ENCODE assay signal across 8 cellular contexts in the genomic region with DNA sequence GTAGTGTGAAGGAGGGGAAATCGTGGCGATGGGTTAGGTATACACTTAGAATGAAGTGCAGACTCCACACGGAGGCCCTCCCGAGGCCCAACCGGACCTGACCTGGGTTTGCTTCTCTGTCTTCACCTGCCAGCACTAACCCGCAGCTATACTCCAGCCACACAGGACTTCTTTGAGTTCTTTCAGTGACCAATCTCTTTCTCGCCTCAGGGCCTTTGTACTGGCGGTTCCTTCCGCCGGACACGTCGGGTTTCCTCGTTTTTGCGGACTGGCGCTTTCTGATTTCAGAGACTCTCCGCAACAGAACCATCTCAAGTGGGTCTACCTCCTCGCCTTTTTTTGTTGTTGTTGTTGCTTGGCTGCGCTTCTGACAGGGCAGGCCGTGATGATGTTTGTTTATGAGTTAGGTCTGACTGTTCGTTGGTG. TPM values are rescaled to one million over a fixed set of nuclear protein-coding genes. Genes with fewer than 3 reads are reported as not detected.
DNase-seq lines count a peak whose midpoint lies in the region; ATAC-seq and TF ChIP-seq lines count a peak whose summit lies in the region.

A gene with protein sequence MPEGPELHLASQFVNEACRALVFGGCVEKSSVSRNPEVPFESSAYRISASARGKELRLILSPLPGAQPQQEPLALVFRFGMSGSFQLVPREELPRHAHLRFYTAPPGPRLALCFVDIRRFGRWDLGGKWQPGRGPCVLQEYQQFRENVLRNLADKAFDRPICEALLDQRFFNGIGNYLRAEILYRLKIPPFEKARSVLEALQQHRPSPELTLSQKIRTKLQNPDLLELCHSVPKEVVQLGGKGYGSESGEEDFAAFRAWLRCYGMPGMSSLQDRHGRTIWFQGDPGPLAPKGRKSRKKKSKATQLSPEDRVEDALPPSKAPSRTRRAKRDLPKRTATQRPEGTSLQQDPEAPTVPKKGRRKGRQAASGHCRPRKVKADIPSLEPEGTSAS (plus strand): TSS at position 244 of the 426 bp plus-strand sequence. CDS start 1,867 bp downstream, outside the sequence.

- ATAC-seq in RWPE2 (ENCODE audit: low read depth) (no peak), esophagus mucosa (no peak)

- H3K9me3 Mint-ChIP-seq in nephron: no peaks in the 10 kb centered on the region

- H3K27ac Mint-ChIP-seq in nephron: peak within 1 kb of the TSS in 2 of 3 experiments; percentile 19 to 37

- no peaks in the 10 kb centered on the region for H3K4me1 Mint-ChIP-seq in nephron

- TF ChIP-seq CTCF in RWPE2 (IDR thresholded peaks at IDR 0.05; ENCODE audit: poor library complexity, severe bottlenecking): no peak
- TF ChIP-seq CTCF in epithelial cell of esophagus (IDR thresholded peaks at IDR 0.05; ENCODE audit: insufficient read depth, low read depth, low read length, missing control alignments): no peak
- no peak for TF ChIP-seq CTCF in nephron (IDR thresholded peaks at IDR 0.05; ENCODE audit: unreplicated experiment in 3 of 3)

- in situ Hi-C loops in G401 (cut with HindIII; ENCODE audit: low sequenced_read_pairs): no loop called here

- no peaks in the 10 kb centered on the region for H3K36me3 ChIP-seq in RWPE2 (ENCODE audit: low read depth)

- H3K27ac ChIP-seq in RWPE2 (ENCODE audit: poor library complexity, severe bottlenecking): peak within 1 kb of the TSS; percentile 3

- peak within 1 kb of the TSS; percentile 94 to 98 (median 96) for H3K4me3 Mint-ChIP-seq in nephron

- DNase-seq in G401 (ENCODE audit: low spot score): peak; percentile 44
- no peak for DNase-seq in RWPE2 (ENCODE audit: low spot score)
- DNase-seq in epithelial cell of esophagus (ENCODE audit: low read depth): peak; percentile 49
- no peak for DNase-seq in NCI-H1417 (lab: John Stamatoyannopoulos, UW)
- DNase-seq in NCI-H69 (lab: John Stamatoyannopoulos, UW): no peak
- DNase-seq in glomerular visceral epithelial cell (ENCODE audit: extremely low spot score): no peak

- H3K4me3 ChIP-seq in RWPE2 (ENCODE audit: severe bottlenecking) (peak within 1 kb of the TSS; percentile 75), epithelial cell of esophagus (ENCODE audit: low read length) (peak within 1 kb of the TSS; percentile 86)

- H3K36me3 Mint-ChIP-seq in nephron (ENCODE audit: low read depth): no peaks in the 10 kb centered on the region

- peaks cover 21% of the 10 kb centered on the region for H3K27me3 Mint-ChIP-seq in nephron (ENCODE audit: low read depth)

- no peaks in the 10 kb centered on the region for H3K27me3 ChIP-seq in RWPE2 (ENCODE audit: insufficient read depth, poor library complexity, severe bottlenecking)

- no peaks in the 10 kb centered on the region for H3K9me3 ChIP-seq in RWPE2 (ENCODE audit: severe bottlenecking)

- no peaks in the 10 kb centered on the region for H3K4me1 ChIP-seq in RWPE2 (ENCODE audit: insufficient read depth, poor library complexity, severe bottlenecking)

RNA-seq across cellular contexts. Expression of the gene that starts here (rescaled TPM):
- 2.3 and 9.1 TPM in 2 replicates for total RNA-seq in G401 (2014; rRNA removed; shearing (Covaris generic))
- 4.7 TPM for total RNA-seq in esophagus mucosa

Comparison
In these comparisons a context has a peak if more than half of its experiments do, and no peak if none do; other contexts are left out.
1. DNase-seq: peak in G401 (single experiment) and epithelial cell of esophagus (single experiment); none in RWPE2 (single experiment), NCI-H1417 (0 of 3), NCI-H69 (single experiment) and glomerular visceral epithelial cell (single experiment).